Comparison of ENCODE assay signal across 1 cellular context in the genomic region with DNA sequence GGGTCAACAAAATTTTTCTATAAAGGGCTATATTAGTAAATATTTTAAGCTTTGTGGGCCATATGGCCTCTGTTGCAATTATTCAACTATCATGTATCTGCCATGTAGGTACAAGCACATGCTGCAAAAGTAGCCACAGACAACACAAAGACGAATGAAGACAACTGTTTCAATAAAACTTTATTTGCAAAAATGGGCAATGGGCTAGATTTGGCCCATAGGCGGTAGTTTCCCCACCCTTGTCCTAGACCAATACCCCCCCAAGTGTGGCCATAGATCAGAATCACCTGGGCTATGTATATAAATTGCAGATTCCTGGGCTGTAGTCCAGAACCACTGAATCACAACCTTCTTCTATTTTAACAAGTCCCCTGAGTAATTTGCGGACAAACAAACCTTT.
TF ChIP-seq lines count a peak whose summit lies in the region.

No MANE protein-coding gene starts in this region.

TF ChIP-seq in K562, 482 proteins besides CTCF, POLR2A, EP300 and RAD21:
- TF ChIP-seq, protein P1, sequence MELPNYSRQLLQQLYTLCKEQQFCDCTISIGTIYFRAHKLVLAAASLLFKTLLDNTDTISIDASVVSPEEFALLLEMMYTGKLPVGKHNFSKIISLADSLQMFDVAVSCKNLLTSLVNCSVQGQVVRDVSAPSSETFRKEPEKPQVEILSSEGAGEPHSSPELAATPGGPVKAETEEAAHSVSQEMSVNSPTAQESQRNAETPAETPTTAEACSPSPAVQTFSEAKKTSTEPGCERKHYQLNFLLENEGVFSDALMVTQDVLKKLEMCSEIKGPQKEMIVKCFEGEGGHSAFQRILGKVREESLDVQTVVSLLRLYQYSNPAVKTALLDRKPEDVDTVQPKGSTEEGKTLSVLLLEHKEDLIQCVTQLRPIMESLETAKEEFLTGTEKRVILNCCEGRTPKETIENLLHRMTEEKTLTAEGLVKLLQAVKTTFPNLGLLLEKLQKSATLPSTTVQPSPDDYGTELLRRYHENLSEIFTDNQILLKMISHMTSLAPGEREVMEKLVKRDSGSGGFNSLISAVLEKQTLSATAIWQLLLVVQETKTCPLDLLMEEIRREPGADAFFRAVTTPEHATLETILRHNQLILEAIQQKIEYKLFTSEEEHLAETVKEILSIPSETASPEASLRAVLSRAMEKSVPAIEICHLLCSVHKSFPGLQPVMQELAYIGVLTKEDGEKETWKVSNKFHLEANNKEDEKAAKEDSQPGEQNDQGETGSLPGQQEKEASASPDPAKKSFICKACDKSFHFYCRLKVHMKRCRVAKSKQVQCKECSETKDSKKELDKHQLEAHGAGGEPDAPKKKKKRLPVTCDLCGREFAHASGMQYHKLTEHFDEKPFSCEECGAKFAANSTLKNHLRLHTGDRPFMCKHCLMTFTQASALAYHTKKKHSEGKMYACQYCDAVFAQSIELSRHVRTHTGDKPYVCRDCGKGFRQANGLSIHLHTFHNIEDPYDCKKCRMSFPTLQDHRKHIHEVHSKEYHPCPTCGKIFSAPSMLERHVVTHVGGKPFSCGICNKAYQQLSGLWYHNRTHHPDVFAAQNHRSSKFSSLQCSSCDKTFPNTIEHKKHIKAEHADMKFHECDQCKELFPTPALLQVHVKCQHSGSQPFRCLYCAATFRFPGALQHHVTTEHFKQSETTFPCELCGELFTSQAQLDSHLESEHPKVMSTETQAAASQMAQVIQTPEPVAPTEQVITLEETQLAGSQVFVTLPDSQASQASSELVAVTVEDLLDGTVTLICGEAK (IDR thresholded peaks at IDR 0.05): peak; percentile 76
- TF ChIP-seq, protein P1 (CRISPR knock-in tag; IDR thresholded peaks at IDR 0.05): no peak
- TF ChIP-seq, protein P2, sequence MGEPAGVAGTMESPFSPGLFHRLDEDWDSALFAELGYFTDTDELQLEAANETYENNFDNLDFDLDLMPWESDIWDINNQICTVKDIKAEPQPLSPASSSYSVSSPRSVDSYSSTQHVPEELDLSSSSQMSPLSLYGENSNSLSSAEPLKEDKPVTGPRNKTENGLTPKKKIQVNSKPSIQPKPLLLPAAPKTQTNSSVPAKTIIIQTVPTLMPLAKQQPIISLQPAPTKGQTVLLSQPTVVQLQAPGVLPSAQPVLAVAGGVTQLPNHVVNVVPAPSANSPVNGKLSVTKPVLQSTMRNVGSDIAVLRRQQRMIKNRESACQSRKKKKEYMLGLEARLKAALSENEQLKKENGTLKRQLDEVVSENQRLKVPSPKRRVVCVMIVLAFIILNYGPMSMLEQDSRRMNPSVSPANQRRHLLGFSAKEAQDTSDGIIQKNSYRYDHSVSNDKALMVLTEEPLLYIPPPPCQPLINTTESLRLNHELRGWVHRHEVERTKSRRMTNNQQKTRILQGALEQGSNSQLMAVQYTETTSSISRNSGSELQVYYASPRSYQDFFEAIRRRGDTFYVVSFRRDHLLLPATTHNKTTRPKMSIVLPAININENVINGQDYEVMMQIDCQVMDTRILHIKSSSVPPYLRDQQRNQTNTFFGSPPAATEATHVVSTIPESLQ (CRISPR knock-in tag; IDR thresholded peaks at IDR 0.05): no peak
- TF ChIP-seq TCF3 (CRISPR knock-in tag; IDR thresholded peaks at IDR 0.05) (no peak), SP2 (IDR thresholded peaks at IDR 0.05; ENCODE audit: extremely low read depth, low read depth, low read length, poor library complexity, severe bottlenecking) (no peak), KLF1 (tag; IDR thresholded peaks at IDR 0.05) (no peak), RCOR1 (IDR thresholded peaks at IDR 0.05; ENCODE audit: borderline replicate concordance in 1 of 2, low read depth in 2 of 2, low read length in 2 of 2) (no peak)
- TF ChIP-seq, protein P3, sequence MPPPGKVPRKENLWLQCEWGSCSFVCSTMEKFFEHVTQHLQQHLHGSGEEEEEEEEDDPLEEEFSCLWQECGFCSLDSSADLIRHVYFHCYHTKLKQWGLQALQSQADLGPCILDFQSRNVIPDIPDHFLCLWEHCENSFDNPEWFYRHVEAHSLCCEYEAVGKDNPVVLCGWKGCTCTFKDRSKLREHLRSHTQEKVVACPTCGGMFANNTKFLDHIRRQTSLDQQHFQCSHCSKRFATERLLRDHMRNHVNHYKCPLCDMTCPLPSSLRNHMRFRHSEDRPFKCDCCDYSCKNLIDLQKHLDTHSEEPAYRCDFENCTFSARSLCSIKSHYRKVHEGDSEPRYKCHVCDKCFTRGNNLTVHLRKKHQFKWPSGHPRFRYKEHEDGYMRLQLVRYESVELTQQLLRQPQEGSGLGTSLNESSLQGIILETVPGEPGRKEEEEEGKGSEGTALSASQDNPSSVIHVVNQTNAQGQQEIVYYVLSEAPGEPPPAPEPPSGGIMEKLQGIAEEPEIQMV (tag; conservative IDR thresholded peaks at IDR 0.05; ENCODE audit: low read depth): no peak
